Comparison of ENCODE assay signal across 19 cellular contexts in genomic region chr10:124551097-124551496, GRCh38.
DNase-seq lines count a peak whose midpoint lies in the region; ATAC-seq, FAIRE-seq and TF ChIP-seq lines count a peak whose summit lies in the region.
"Had no signal": no experiment of that assay in that cellular context is flagged by ENCODE, and none has a peak within 500 bp of the region (broad histone marks: within the 10 kb centered on the region; RNA-seq: fewer than 3 reads in every experiment).

No MANE protein-coding gene starts in this region.

- no peaks in the 10 kb centered on the region for H3K27me3 Mint-ChIP-seq in naive B cell
- no peaks in the 10 kb centered on the region for H3K27me3 Mint-ChIP-seq in CD4-positive, alpha-beta T cell

- H3K27me3 ChIP-seq in heart right ventricle (no peaks in the 10 kb centered on the region), OCI-LY1 (ENCODE audit: insufficient read depth, low read length) (no peaks in the 10 kb centered on the region), mesendoderm (ENCODE audit: insufficient read depth, low read length, poor library complexity) (no peaks in the 10 kb centered on the region)
- no peaks in the 10 kb centered on the region for H3K27me3 ChIP-seq in CD4-positive, alpha-beta T cell (ENCODE audit: control insufficient read depth, insufficient read depth, low read length)

- CTCF ChIA-PET in CD4-positive, alpha-beta T cell (lab: Charles Lee) = no interaction called here

- peak overlapping the region in 5 of 6 donors; percentile 39 to 95 (median 88) for H3K27ac Mint-ChIP-seq in naive B cell
- H3K27ac Mint-ChIP-seq in CD4-positive, alpha-beta T cell = no peak overlapping the region
- H3K27ac Mint-ChIP-seq: CD8-positive, alpha-beta T cell had no signal

- H2AK5ac ChIP-seq in mesendoderm (ENCODE audit: low read length) = no peak overlapping the region

- H4K20me1 ChIP-seq in OCI-LY1 (ENCODE audit: insufficient read depth, low read length) = no peaks in the 10 kb centered on the region

- H2BK5ac ChIP-seq in mesendoderm (ENCODE audit: low read length) = no peak overlapping the region

- POLR2A ChIA-PET in CD4-positive, alpha-beta T cell (lab: Charles Lee) = no interaction called here

- WGBS in heart right ventricle, 2 donors = 98 to 99% methylated on average over 9 of the region's 9 CpGs
- no CpG with 5 or more reads among the region's 9 CpGs for WGBS in mesendoderm (ENCODE audit: extremely low coverage, insufficient coverage, low lambda C conversion rate)

- H3K4me2 ChIP-seq in OCI-LY1 (ENCODE audit: low read length) (peak overlapping the region; percentile 40; the same call in 1 of the 2 replicates), mesendoderm (ENCODE audit: low read length) (no peak overlapping the region)

- peaks cover 39 to 76% (median 70%) of the 10 kb centered on the region in 3 donors for H3K4me1 Mint-ChIP-seq in naive B cell
- no peaks in the 10 kb centered on the region for H3K4me1 Mint-ChIP-seq in CD4-positive, alpha-beta T cell (ENCODE audit: low read depth)

- no peaks in the 10 kb centered on the region for H3K9me2 ChIP-seq in OCI-LY1 (ENCODE audit: low read depth, low read length)

- DNase-seq in Right ventricle myocardium inferior (ENCODE audit: missing footprints) (peak; percentile 54), heart right ventricle (no peak), naive B cell (no peak), mesendoderm (no peak), GM12892 (ENCODE audit: insufficient read length) (no peak)
- no peak for DNase-seq in CD4-positive, alpha-beta T cell
- DNase-seq: 8988T, AML-193, COR-L47, DMS153, DND-41, GDM1 had no signal

- H3K27ac ChIP-seq in heart right ventricle = no peak overlapping the region
- peak overlapping the region; percentile 89 for H3K27ac ChIP-seq in OCI-LY1 (ENCODE audit: low read depth, low read length, poor library complexity, severe bottlenecking)
- H3K27ac ChIP-seq in CD4-positive, alpha-beta T cell (ENCODE audit: low read depth, low read length) = no peak overlapping the region
- H3K27ac ChIP-seq in mesendoderm (ENCODE audit: low read depth, low read length) = no peak overlapping the region
- H3K27ac ChIP-seq: C4-2B had no signal

- H3K4me3 Mint-ChIP-seq in naive B cell = peak overlapping the region in 5 of 8 donors; percentile 53 to 89 (median 71)
- no peak overlapping the region for H3K4me3 Mint-ChIP-seq in CD4-positive, alpha-beta T cell
- H3K4me3 Mint-ChIP-seq: CD8-positive, alpha-beta T cell had no signal

- ATAC-seq in Right ventricle myocardium inferior = no peak
- no peak for ATAC-seq in heart right ventricle
- ATAC-seq in naive B cell (ENCODE audit: low read depth in 2 of 2) = no peak
- ATAC-seq in CD4-positive, alpha-beta T cell (ENCODE audit: poor library complexity) = no peak
- ATAC-seq: CD8-positive, alpha-beta T cell; HCT116; HepG2 had no signal

- H4K5ac ChIP-seq in mesendoderm (ENCODE audit: low read length) = no peak overlapping the region

- H3K18ac ChIP-seq in mesendoderm (ENCODE audit: low read length) = no peak overlapping the region

- H2BK15ac ChIP-seq in mesendoderm (replicated peaks; ENCODE audit: low read depth) = no peak overlapping the region

- H3K79me1 ChIP-seq in mesendoderm (ENCODE audit: low read length) = no peaks in the 10 kb centered on the region

- no peak for TF ChIP-seq CTCF in heart right ventricle (IDR thresholded peaks at IDR 0.05)
- no peak for TF ChIP-seq CTCF in OCI-LY1 (IDR thresholded peaks at IDR 0.05; ENCODE audit: low read length)
- TF ChIP-seq CTCF in CD4-positive, alpha-beta T cell (IDR thresholded peaks at IDR 0.05) = no peak

- intact Hi-C loops in Right ventricle myocardium inferior (cut with DNase I) (no loop called here), heart right ventricle (cut with DNase I) (loop anchor here in 1 of 10 donors (10.0 kb wide), 1 partner anchor 64 kb away; no protein-coding TSS in a partner anchor)
- intact Hi-C loops in CD4-positive, alpha-beta T cell (cut with DNase I, micrococcal nuclease) = no loop called here

- H3K79me2 ChIP-seq in OCI-LY1 (ENCODE audit: insufficient read depth, low read length) (no peaks in the 10 kb centered on the region), mesendoderm (ENCODE audit: control insufficient read depth, insufficient read depth, low read length) (no peaks in the 10 kb centered on the region)

- H3K4me3 ChIP-seq in heart right ventricle (no peak overlapping the region), OCI-LY1 (ENCODE audit: low read depth, low read length, poor library complexity, severe bottlenecking) (no peak overlapping the region), mesendoderm (ENCODE audit: low read length) (no peak overlapping the region)

- H3K23ac ChIP-seq in mesendoderm (ENCODE audit: low read length) = no peak overlapping the region

- H3K4ac ChIP-seq in mesendoderm (ENCODE audit: low read depth, low read length) = no peak overlapping the region

- no peaks in the 10 kb centered on the region for H3K9me3 ChIP-seq in heart right ventricle
- no peaks in the 10 kb centered on the region for H3K9me3 ChIP-seq in OCI-LY1 (ENCODE audit: low read length)
- no peaks in the 10 kb centered on the region for H3K9me3 ChIP-seq in CD4-positive, alpha-beta T cell (ENCODE audit: control insufficient read depth, low read length)

- H4K8ac ChIP-seq in mesendoderm (ENCODE audit: low read depth, low read length) = no peak overlapping the region

- no peaks in the 10 kb centered on the region for H3F3A ChIP-seq in OCI-LY1 (ENCODE audit: insufficient read depth, low read length)

- no peak overlapping the region for H2BK120ac ChIP-seq in mesendoderm (ENCODE audit: low read depth, low read length)

- FAIRE-seq in GM12892 (lab: Jason Lieb, UNC) = no peak
- FAIRE-seq: D721Med, HepG2, HTR-8/SVneo had no signal

- no peak for TF ChIP-seq POLR2A in GM12892 (IDR thresholded peaks at IDR 0.05; ENCODE audit: low read depth, low read length)

- peaks cover 0 to 7% (median 0%) of the 10 kb centered on the region in 9 donors for H3K4me1 ChIP-seq in heart right ventricle
- peaks cover 51% of the 10 kb centered on the region for H3K4me1 ChIP-seq in OCI-LY1 (ENCODE audit: insufficient read depth, low read length, severe bottlenecking)
- no peaks in the 10 kb centered on the region for H3K4me1 ChIP-seq in mesendoderm (ENCODE audit: control insufficient read depth, low read depth, low read length)

- H3K56ac ChIP-seq in mesendoderm (ENCODE audit: low read length) = no peak overlapping the region

- H3K36me3 ChIP-seq in heart right ventricle (no peaks in the 10 kb centered on the region), OCI-LY1 (ENCODE audit: insufficient read depth, low read length) (no peaks in the 10 kb centered on the region), mesendoderm (ENCODE audit: control insufficient read depth, insufficient read depth, low read length) (no peaks in the 10 kb centered on the region)

- H2AFZ ChIP-seq in OCI-LY1 (ENCODE audit: low read length) = no peak overlapping the region

- H3K36me3 Mint-ChIP-seq in naive B cell = no peaks in the 10 kb centered on the region
- no peaks in the 10 kb centered on the region for H3K36me3 Mint-ChIP-seq in CD4-positive, alpha-beta T cell (ENCODE audit: low read depth)
- H3K36me3 Mint-ChIP-seq: CD8-positive, alpha-beta T cell had no signal

- H3K9me3 Mint-ChIP-seq in naive B cell = no peaks in the 10 kb centered on the region
- H3K9me3 Mint-ChIP-seq in CD4-positive, alpha-beta T cell = no peaks in the 10 kb centered on the region
- H3K9me3 Mint-ChIP-seq: CD8-positive, alpha-beta T cell had no signal

- H3K9ac ChIP-seq in OCI-LY1 (ENCODE audit: low read length) (no peak overlapping the region; the same call in 1 of the 2 replicates), mesendoderm (ENCODE audit: low read length) (no peak overlapping the region)
